ENCODE assay signal across 8 cellular contexts in the genomic region with DNA sequence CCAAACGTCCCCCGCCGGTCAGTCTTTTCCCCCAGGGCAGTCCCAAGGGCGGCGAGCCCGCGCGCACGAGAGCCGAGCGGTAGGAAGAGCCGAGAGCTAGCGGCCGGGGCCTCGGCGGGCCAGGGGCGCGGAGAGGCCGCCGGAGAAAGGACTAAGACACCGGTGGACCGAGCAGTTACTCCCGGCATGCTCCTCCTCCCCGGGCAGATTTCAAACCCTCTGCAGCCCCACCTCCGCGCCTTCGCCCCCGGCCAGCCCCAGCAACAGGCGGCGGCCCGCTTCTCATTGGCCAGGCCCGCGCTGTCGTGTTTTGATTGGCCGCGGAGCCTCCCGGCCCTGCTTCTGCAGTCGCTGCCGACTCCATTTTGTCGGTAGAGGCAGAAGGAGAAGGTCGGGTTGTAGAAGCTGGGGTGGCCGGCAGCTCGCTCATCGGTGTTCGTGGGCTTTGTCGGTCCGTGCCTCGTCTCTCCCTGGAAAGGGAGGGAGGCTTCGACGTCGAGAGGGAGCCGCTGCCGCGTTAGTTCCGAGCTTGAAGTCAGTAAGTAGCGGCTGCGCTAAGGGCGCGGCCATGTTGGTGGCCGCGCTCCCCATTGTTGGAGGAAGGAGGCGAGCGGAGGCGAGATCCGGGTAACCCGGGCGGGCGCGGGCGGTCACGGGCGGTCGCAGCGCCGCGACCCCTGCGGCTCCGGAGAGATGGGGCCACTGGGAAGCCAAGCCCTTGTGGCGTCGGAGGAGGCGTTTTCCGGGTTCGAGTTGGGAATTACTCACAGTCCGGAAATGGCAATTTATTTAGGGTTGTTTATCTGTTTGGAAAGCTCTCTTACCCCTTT. TPM values are rescaled to one million over a fixed set of nuclear protein-coding genes. Genes with fewer than 3 reads are reported as not detected.
DNase-seq lines count a peak whose midpoint lies in the region; ATAC-seq and TF ChIP-seq lines count a peak whose summit lies in the region.

TSS of gene PNRC2 (plus strand) at position 368 of the 830 bp plus-strand sequence. CDS start 1,630 bp downstream, outside the sequence.

- H3K4me1 ChIP-seq in cardiac muscle cell (ENCODE audit: low read depth): peaks cover 8% of the 10 kb centered on the region

- H3K27ac ChIP-seq in adipose tissue (ENCODE audit: low read depth, low read length) (peak within 1 kb of the TSS; percentile 82), cardiac muscle cell (peak within 1 kb of the TSS; percentile 99)

- no peaks in the 10 kb centered on the region for H3K27me3 Mint-ChIP-seq in T-cell
- no peaks in the 10 kb centered on the region for H3K27me3 Mint-ChIP-seq in type B pancreatic cell

- ATAC-seq in HG02798 (IDR thresholded peaks at IDR 0.05; ENCODE audit: poor library complexity, unreplicated experiment) (peak; percentile 87), T-cell (replicated peaks in 1 of 4) (peak; percentile 85 to 90 (median 88))

- peak within 1 kb of the TSS; percentile 97 to 100 (median 100) for H3K4me3 Mint-ChIP-seq in T-cell
- H3K4me3 Mint-ChIP-seq in type B pancreatic cell: peak within 1 kb of the TSS; percentile 100

- H3K9me3 ChIP-seq in cardiac muscle cell (ENCODE audit: low read depth): no peaks in the 10 kb centered on the region

- H3K4me3 ChIP-seq in GM12864 (ENCODE audit: low read depth, low read length) (peak within 1 kb of the TSS; percentile 61), cardiac muscle cell (peak within 1 kb of the TSS; percentile 59)

- 0 to 1% (median 1%) methylated on average over 77 to 84 of the region's 84 CpGs for WGBS in adipose tissue, 3 donors

- peak within 1 kb of the TSS; percentile 99 to 100 for H3K27ac Mint-ChIP-seq in T-cell
- H3K27ac Mint-ChIP-seq in type B pancreatic cell: peak within 1 kb of the TSS; percentile 100

- H3K36me3 ChIP-seq in cardiac muscle cell: peaks cover 10% of the 10 kb centered on the region

- POLR2A ChIA-PET in T-cell (lab: Charles Lee): interaction anchor here in 1 of 2 donors (0.5 to 2.5 kb wide), 5 partner anchors 9 to 181 kb away, joined by 3 to 6 read pairs (median 4); partner anchors contain the start of gene PITHD1

- H3K36me3 Mint-ChIP-seq in T-cell (peaks cover 22% of the 10 kb centered on the region), type B pancreatic cell (peaks cover 22% of the 10 kb centered on the region)

- H3K4me1 Mint-ChIP-seq in T-cell (peaks cover 56 to 73% (median 72%) of the 10 kb centered on the region in 3 donors), type B pancreatic cell (ENCODE audit: unreplicated experiment) (peaks cover 26% of the 10 kb centered on the region)

- H3K9me3 Mint-ChIP-seq in T-cell (no peaks in the 10 kb centered on the region), type B pancreatic cell (no peaks in the 10 kb centered on the region)

- CTCF ChIA-PET in T-cell (lab: Charles Lee): interaction anchor here (0.5 to 3.1 kb wide), 8 partner anchors 8 to 615 kb away, joined by 3 to 17 read pairs (median 4); partner anchors contain the start of genes HNRNPR (in 1 of the 2) and SRSF10 (in 1 of the 2)

- no peak for TF ChIP-seq CTCF in GM12864 (IDR thresholded peaks at IDR 0.05; ENCODE audit: low read depth, low read length, missing control alignments)
- TF ChIP-seq CTCF in cardiac muscle cell (IDR thresholded peaks at IDR 0.05; ENCODE audit: low read depth, low read length): no peak
- peak; percentile 34 for TF ChIP-seq CTCF in type B pancreatic cell (conservative IDR thresholded peaks at IDR 0.05)

- DNase-seq in GM12864 (ENCODE audit: low read depth): peak; percentile 80
- DNase-seq in NCI-H1436 (lab: John Stamatoyannopoulos, UW): peak; percentile 95
- DNase-seq in T-cell: peak; percentile 87 to 97 (median 95)
- DNase-seq in cardiac muscle cell (ENCODE audit: low read depth in 1 of 2, low spot score in 1 of 2): peak; percentile 98
- peak; percentile 95 for DNase-seq in pons (ENCODE audit: low spot score)
- DNase-seq in type B pancreatic cell (ENCODE audit: extremely low spot score, unreplicated experiment): peak; percentile 99

- H3K27me3 ChIP-seq in cardiac muscle cell: no peaks in the 10 kb centered on the region

RNA-seq across cellular contexts. Expression of gene PNRC2, which starts in this region (rescaled TPM):
- total RNA-seq in T-cell (100 to 1,000 TPM; 135 to 159 (median 139) TPM), cardiac muscle cell (77.1 and 87.9 TPM in 2 replicates), type B pancreatic cell (ENCODE audit: low replicate concordance) (132 and 146 TPM in 2 replicates)
- polyA plus RNA-seq in adipose tissue (100 to 1,000 TPM in 1 of 3 donors, 10 to 100 TPM in 2; 27.6 to 113 (median 85.2) TPM), cardiac muscle cell (71.7 and 88.5 TPM in 2 replicates)

Comparison
In these comparisons a context has a peak if more than half of its experiments do, and no peak if none do; other contexts are left out.
1. Peak in every context shown above with its lines: DNase-seq, ATAC-seq, H3K4me3 ChIP-seq and H3K27ac ChIP-seq.